33 cellular contexts compared by ENCODE assay signal in the genomic region with DNA sequence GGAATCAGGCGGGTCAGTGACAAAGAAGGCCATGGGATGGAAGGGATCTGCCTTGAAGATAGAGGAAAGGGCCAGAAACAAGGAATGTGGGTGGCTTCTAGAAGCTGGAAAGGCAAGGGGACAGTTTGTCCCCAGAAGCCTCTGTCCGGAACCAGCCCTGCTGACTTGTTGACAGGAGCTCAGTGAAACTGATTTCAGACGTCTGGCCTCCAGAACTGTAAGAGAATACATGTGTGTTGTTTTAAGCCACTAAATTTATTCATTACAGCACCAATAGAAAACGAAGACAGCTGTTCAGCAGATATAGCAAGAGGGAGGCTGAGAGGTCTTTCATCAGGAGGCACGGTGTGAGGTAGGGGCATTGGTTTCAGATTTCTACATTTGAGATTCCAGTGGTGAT.
"Had no signal": no experiment of that assay in that cellular context is flagged by ENCODE, and none has a peak within 500 bp of the region (broad histone marks: within the 10 kb centered on the region; RNA-seq: fewer than 3 reads in every experiment).

No MANE protein-coding gene starts in this region.

- H3K36me3 ChIP-seq: breast epithelium, thyroid gland had no signal

- H3K27ac ChIP-seq: breast epithelium, epithelial cell of prostate, esophagus squamous epithelium, stomach, thyroid gland, upper lobe of right lung had no signal

- H3K4me3 Mint-ChIP-seq: activated CD4-positive, alpha-beta memory T cell treated with anti-CD3 and anti-CD28 coated beads for 36 hours; activated CD4-positive, alpha-beta T cell treated with anti-CD3 and anti-CD28 coated beads, Interleukin-2, amount 10 ng/mL, durations not matched to agents 24 days and 14 days; activated T-helper 1 cell treated with anti-CD3 and anti-CD28 coated beads, Interleukin-12 subunit alpha, Interleukin-12 subunit beta, Interleukin-2, Interleukin-4 antibody, amounts not matched to agents 30 ng/mL and 10 ng/mL and 1 ng/mL, durations not matched to agents 14 hours and 24 hours and 36 hours; central memory CD8-positive, alpha-beta T cell; natural killer cell treated with Interleukin-12 subunit alpha and Interleukin-12 subunit beta and Interleukin-15 and Interleukin-18, amount 100 ng/mL, for 72 hours; stimulated activated naive B cell treated with anti-CD40 and anti-IgM and Interleukin-4, amounts not matched to agents 10 μg/mL and 1 μg/mL and 100 μg/mL, for 72 hours; T-helper 1 cell treated with Interleukin-12 subunit alpha and Interleukin-12 subunit beta and Interleukin-4 antibody, amounts not matched to agents 30 μg/mL and 1 μg/mL, for 36 hours had no signal

- H3K27me3 ChIP-seq: breast epithelium, esophagus squamous epithelium, stomach, thyroid gland, upper lobe of right lung had no signal

- H3K27ac Mint-ChIP-seq: activated CD4-positive, alpha-beta memory T cell treated with anti-CD3 and anti-CD28 coated beads for 36 hours; activated CD4-positive, alpha-beta T cell treated with anti-CD3 and anti-CD28 coated beads, Interleukin-2, amount 10 ng/mL, durations not matched to agents 24 days and 14 days; activated T-helper 1 cell treated with anti-CD3 and anti-CD28 coated beads, Interleukin-12 subunit alpha, Interleukin-12 subunit beta, Interleukin-2, Interleukin-4 antibody, amounts not matched to agents 30 ng/mL and 10 ng/mL and 1 ng/mL, durations not matched to agents 14 hours and 24 hours and 36 hours; natural killer cell treated with Interleukin-12 subunit alpha and Interleukin-12 subunit beta and Interleukin-15 and Interleukin-18, amount 100 ng/mL, for 72 hours; stimulated activated naive B cell treated with anti-CD40 and anti-IgM and Interleukin-4, amounts not matched to agents 10 μg/mL and 1 μg/mL and 100 μg/mL, for 72 hours; T-helper 1 cell treated with Interleukin-12 subunit alpha and Interleukin-12 subunit beta and Interleukin-4 antibody, amounts not matched to agents 30 μg/mL and 1 μg/mL, for 36 hours had no signal

- H3K4me1 ChIP-seq: breast epithelium, stomach, upper lobe of right lung had no signal

- H3K4me2 ChIP-seq: SK-N-SH had no signal

- H3K9ac ChIP-seq: SK-N-SH had no signal

- H3K9me3 ChIP-seq: breast epithelium, esophagus squamous epithelium, SK-N-SH, stomach, thyroid gland, upper lobe of right lung had no signal

- H3K9me3 Mint-ChIP-seq: natural killer cell treated with Interleukin-12 subunit alpha and Interleukin-12 subunit beta and Interleukin-15 and Interleukin-18, amount 100 ng/mL, for 72 hours had no signal

- H3K4me3 ChIP-seq: breast epithelium, esophagus squamous epithelium, lung, stomach, thyroid gland, upper lobe of right lung had no signal

- ATAC-seq: activated naive CD4-positive, alpha-beta T cell treated with anti-CD3 and anti-CD28 coated beads, Interleukin-2, amount 50 U/mL, for 72 hours; left lobe of liver; natural killer cell treated with Interleukin-12 subunit alpha and Interleukin-12 subunit beta and Interleukin-15 and Interleukin-18, amount 100 ng/mL, for 72 hours; sciatic nerve; stimulated activated naive B cell treated with anti-CD40 and anti-IgM and Interleukin-4, amounts not matched to agents 10 μg/mL and 1 μg/mL and 100 μg/mL, for 72 hours; upper lobe of right lung had no signal

- DNase-seq: activated CD4-positive, alpha-beta memory T cell treated with anti-CD3 and anti-CD28 coated beads for 36 hours; activated CD4-positive, alpha-beta T cell treated with anti-CD3 and anti-CD28 coated beads, Interleukin-2, amount 10 ng/mL, durations not matched to agents 24 days and 14 days; activated CD4-positive, CD25-positive, alpha-beta regulatory T cell treated with anti-CD3 and anti-CD28 coated beads, Interleukin-2, amount 50 U/mL, for 72 hours; activated CD8-positive, alpha-beta memory T cell treated with anti-CD3 and anti-CD28 coated beads, Interleukin-2, amount 50 U/mL, for 4 hours; activated gamma-delta T cell; activated T-cell treated with anti-CD3 and anti-CD28 coated beads, Interleukin-2, amount 50 U/mL, for 1 hour; dermis blood vessel endothelial cell; effector CD4-positive, alpha-beta T cell; esophagus squamous epithelium; head of caudate nucleus; mesendoderm; posterior cingulate gyrus; SK-N-SH; small intestine; stimulated activated CD4-positive, alpha-beta T cell treated with anti-CD3 and anti-CD28 coated beads, Interleukin-1b, Interleukin-23, amount 100 ng/mL, for 48 hours; stimulated activated CD4-positive, alpha-beta T cell treated with anti-CD3 and anti-CD28 coated beads, Interleukin-4, amount 100 ng/mL, for 4 hours; stimulated activated CD8-positive, alpha-beta memory T cell treated with anti-CD3 and anti-CD28 coated beads, Interleukin-4, amount 100 ng/mL, for 48 hours; stimulated activated naive B cell treated with anti-CD40 and anti-IgM and Interleukin-4, amounts not matched to agents 10 μg/mL and 1 μg/mL and 100 μg/mL, for 72 hours; stomach; SW 1271; T1000; thyroid gland; upper lobe of right lung had no signal

- H3K27me3 Mint-ChIP-seq: activated CD4-positive, alpha-beta memory T cell treated with anti-CD3 and anti-CD28 coated beads for 36 hours; activated CD4-positive, alpha-beta T cell treated with anti-CD3 and anti-CD28 coated beads, Interleukin-2, amount 10 ng/mL, durations not matched to agents 24 days and 14 days; central memory CD8-positive, alpha-beta T cell; natural killer cell treated with Interleukin-12 subunit alpha and Interleukin-12 subunit beta and Interleukin-15 and Interleukin-18, amount 100 ng/mL, for 72 hours; stimulated activated naive B cell treated with anti-CD40 and anti-IgM and Interleukin-4, amounts not matched to agents 10 μg/mL and 1 μg/mL and 100 μg/mL, for 72 hours had no signal
